3 cellular contexts compared by ENCODE assay signal in genomic region chr7:151274936-151275812, GRCh38.
TF ChIP-seq lines count a peak whose summit lies in the region.

No MANE protein-coding gene starts in this region.

TF ChIP-seq in SK-N-SH, 30 proteins besides CTCF, POLR2A, EP300 and RAD21:
- TF ChIP-seq CHD2 (IDR thresholded peaks at IDR 0.05; ENCODE audit: low read length, partially characterized antibody) (no peak), FOXJ3 (CRISPR knock-in tag; IDR thresholded peaks at IDR 0.05) (no peak), PBX3 (IDR thresholded peaks at IDR 0.05) (no peak), MXI1 (IDR thresholded peaks at IDR 0.05; ENCODE audit: low read depth, low read length) (no peak), JUND (IDR thresholded peaks at IDR 0.05) (no peak), ZBTB33 (IDR thresholded peaks at IDR 0.05; ENCODE audit: borderline replicate concordance, low read depth) (no peak), RFX5 (IDR thresholded peaks at IDR 0.05; ENCODE audit: low read length) (no peak), NRF1 (IDR thresholded peaks at IDR 0.05; ENCODE audit: low read depth, low read length) (no peak), SMC3 (IDR thresholded peaks at IDR 0.05; ENCODE audit: low read depth, low read length) (no peak), NFIC (IDR thresholded peaks at IDR 0.05; ENCODE audit: borderline replicate concordance) (no peak), MAX (IDR thresholded peaks at IDR 0.05; ENCODE audit: low read depth) (no peak), RCOR1 (IDR thresholded peaks at IDR 0.05; ENCODE audit: low read length) (no peak), FOXM1 (IDR thresholded peaks at IDR 0.05; ENCODE audit: low read depth) (no peak), GATA2 (CRISPR knock-in tag; IDR thresholded peaks at IDR 0.05) (no peak), SIN3A (IDR thresholded peaks at IDR 0.05; ENCODE audit: borderline replicate concordance, low read depth, low read length) (no peak)
TF ChIP-seq in SK-N-SH: peak in this region for 0.

TF ChIP-seq in SK-N-SH treated with all-trans-retinoic acid at 6 μM for 48 hours, 23 proteins besides CTCF, POLR2A, EP300 and RAD21:
- TF ChIP-seq ZNF565 (CRISPR knock-in tag; conservative IDR thresholded peaks at IDR 0.05; ENCODE audit: low read depth) (no peak), RARB (CRISPR knock-in tag; IDR thresholded peaks at IDR 0.05) (no peak), GLIS3 (CRISPR knock-in tag; IDR thresholded peaks at IDR 0.05) (no peak), CSDC2 (CRISPR knock-in tag; IDR thresholded peaks at IDR 0.05) (no peak), SNAI2 (CRISPR knock-in tag; IDR thresholded peaks at IDR 0.05) (no peak), ARNTL (CRISPR knock-in tag; IDR thresholded peaks at IDR 0.05; ENCODE audit: borderline replicate concordance, low read depth) (no peak), ZFP30 (CRISPR knock-in tag; IDR thresholded peaks at IDR 0.05) (no peak), ZNF70 (CRISPR knock-in tag; IDR thresholded peaks at IDR 0.05) (no peak), ISL1 (CRISPR knock-in tag; IDR thresholded peaks at IDR 0.05) (no peak)

TF ChIP-seq in WTC11, 78 proteins besides CTCF, POLR2A, EP300 and RAD21:
- TF ChIP-seq ZNF263 (CRISPR knock-in tag; IDR thresholded peaks at IDR 0.05; ENCODE audit: low read depth) (no peak), ARID4B (CRISPR knock-in tag; IDR thresholded peaks at IDR 0.05; ENCODE audit: borderline replicate concordance) (no peak), TEAD1 (CRISPR knock-in tag; IDR thresholded peaks at IDR 0.05) (no peak), HMGXB4 (CRISPR knock-in tag; IDR thresholded peaks at IDR 0.05) (no peak), JUN (CRISPR knock-in tag; IDR thresholded peaks at IDR 0.05) (no peak), CDX4 (CRISPR knock-in tag; IDR thresholded peaks at IDR 0.05; ENCODE audit: borderline replicate concordance) (no peak), ZNF396 (CRISPR knock-in tag; IDR thresholded peaks at IDR 0.05; ENCODE audit: borderline replicate concordance) (no peak)
